Comparison of ENCODE assay signal across 8 cellular contexts in the genomic region with DNA sequence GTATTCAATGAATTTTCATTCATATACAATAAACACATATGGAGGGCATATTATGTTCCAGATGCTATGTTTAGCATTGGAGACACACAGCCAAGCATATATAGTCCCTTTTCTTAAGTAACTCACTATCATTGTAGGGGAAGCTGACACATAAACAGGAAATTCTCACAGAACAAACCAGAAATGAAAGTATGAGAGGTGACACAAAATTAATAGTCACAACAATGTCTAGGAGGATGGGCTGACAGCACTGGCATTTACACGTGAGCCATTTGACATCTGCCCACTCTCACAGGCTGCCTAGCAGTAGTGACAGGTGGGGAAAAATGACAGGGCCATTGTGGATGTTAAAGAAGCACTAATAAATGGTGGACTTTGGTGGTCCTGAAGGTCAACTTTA. TPM values are rescaled to one million over a fixed set of nuclear protein-coding genes. Genes with fewer than 3 reads are reported as not detected.
DNase-seq lines count a peak whose midpoint lies in the region; ATAC-seq and TF ChIP-seq lines count a peak whose summit lies in the region.

No MANE protein-coding gene starts in this region.

- no peak for TF ChIP-seq CTCF in left lung (IDR thresholded peaks at IDR 0.05)

- H3K36me3 Mint-ChIP-seq in activated CD4-positive, alpha-beta memory T cell treated with anti-CD3 and anti-CD28 coated beads for 36 hours = peaks cover 15% of the 10 kb centered on the region

- H3K9me3 Mint-ChIP-seq in activated CD4-positive, alpha-beta memory T cell treated with anti-CD3 and anti-CD28 coated beads for 36 hours = no peaks in the 10 kb centered on the region
- peaks cover 5 to 6% of the 10 kb centered on the region in 2 donors for H3K9me3 Mint-ChIP-seq in stimulated activated naive CD8-positive, alpha-beta T cell treated with anti-CD3 and anti-CD28 coated beads, Interleukin-15, amount 100 ng/mL, for 72 hours

- POLR2A ChIA-PET in activated CD4-positive, alpha-beta memory T cell treated with anti-CD3 and anti-CD28 coated beads for 36 hours (lab: Charles Lee) = interaction anchor here (2.8 to 6.0 kb wide), 2 partner anchors 31 to 39 kb away, joined by 28 to 229 read pairs; a partner anchor contains a TSS

- H3K27ac ChIP-seq in left lung = peak overlapping the region; percentile 98 to 99

- CTCF ChIA-PET in activated CD4-positive, alpha-beta memory T cell treated with anti-CD3 and anti-CD28 coated beads for 36 hours (lab: Charles Lee) = no interaction called here

- intact Hi-C loops in activated CD4-positive, alpha-beta memory T cell treated with anti-CD3 and anti-CD28 coated beads for 36 hours (cut with micrococcal nuclease) = loop anchor here (1.0 to 10.0 kb wide), 5 partner anchors 24 to 747 kb away; a partner anchor contains a TSS
- intact Hi-C loops in left lung (cut with DNase I) = no loop called here

- DNase-seq in NK-92 treated with Interleukin-12 subunit alpha and Interleukin-12 subunit beta, amount 100 ng/mL, for 24 hours (lab: John Stamatoyannopoulos, UW) = peak; percentile 1
- DNase-seq in NK-92 (lab: John Stamatoyannopoulos, UW; ENCODE audit: unreplicated experiment) = no peak
- DNase-seq in activated CD4-positive, alpha-beta memory T cell treated with anti-CD3 and anti-CD28 coated beads for 36 hours = peak; percentile 64
- no peak for DNase-seq in left lung
- DNase-seq in stimulated activated naive CD8-positive, alpha-beta T cell treated with anti-CD3 and anti-CD28 coated beads, Interleukin-15, amount 100 ng/mL, for 72 hours = peak; percentile 29 to 59
- no peak for DNase-seq in COLO668 (lab: John Stamatoyannopoulos, UW; ENCODE audit: unreplicated experiment)
- no peak for DNase-seq in SW480 (ENCODE audit: low spot score)

- peaks cover 2% of the 10 kb centered on the region for H3K27me3 Mint-ChIP-seq in activated CD4-positive, alpha-beta memory T cell treated with anti-CD3 and anti-CD28 coated beads for 36 hours
- H3K27me3 Mint-ChIP-seq in stimulated activated naive CD8-positive, alpha-beta T cell treated with anti-CD3 and anti-CD28 coated beads, Interleukin-15, amount 100 ng/mL, for 72 hours = no peaks in the 10 kb centered on the region

- no peak overlapping the region for H3K4me3 ChIP-seq in left lung

- ATAC-seq in left lung (no peak), HG03432 (IDR thresholded peaks at IDR 0.05; ENCODE audit: unreplicated experiment) (no peak)
- ATAC-seq in stimulated activated naive CD8-positive, alpha-beta T cell treated with anti-CD3 and anti-CD28 coated beads, Interleukin-15, amount 100 ng/mL, for 72 hours = peak; percentile 18

- H3K9me3 ChIP-seq in left lung = no peaks in the 10 kb centered on the region

- H3K27ac Mint-ChIP-seq in activated CD4-positive, alpha-beta memory T cell treated with anti-CD3 and anti-CD28 coated beads for 36 hours = peak overlapping the region; percentile 94
- H3K27ac Mint-ChIP-seq in stimulated activated naive CD8-positive, alpha-beta T cell treated with anti-CD3 and anti-CD28 coated beads, Interleukin-15, amount 100 ng/mL, for 72 hours = peak overlapping the region; percentile 99 to 100

- H3K36me3 ChIP-seq in left lung = no peaks in the 10 kb centered on the region

- H3K4me1 Mint-ChIP-seq in activated CD4-positive, alpha-beta memory T cell treated with anti-CD3 and anti-CD28 coated beads for 36 hours (ENCODE audit: low read depth) = peaks cover 40% of the 10 kb centered on the region
- H3K4me1 Mint-ChIP-seq in stimulated activated naive CD8-positive, alpha-beta T cell treated with anti-CD3 and anti-CD28 coated beads, Interleukin-15, amount 100 ng/mL, for 72 hours = peaks cover 42% of the 10 kb centered on the region

- H3K4me3 Mint-ChIP-seq in activated CD4-positive, alpha-beta memory T cell treated with anti-CD3 and anti-CD28 coated beads for 36 hours = peak overlapping the region; percentile 97
- H3K4me3 Mint-ChIP-seq in stimulated activated naive CD8-positive, alpha-beta T cell treated with anti-CD3 and anti-CD28 coated beads, Interleukin-15, amount 100 ng/mL, for 72 hours = peak overlapping the region; percentile 86 to 95

- peaks cover 12 to 35% of the 10 kb centered on the region in 2 donors for H3K4me1 ChIP-seq in left lung

- no peaks in the 10 kb centered on the region for H3K27me3 ChIP-seq in left lung

RNA-seq across cellular contexts. Expression of a gene that starts 2.6 kb away (rescaled TPM):
- total RNA-seq in activated CD4-positive, alpha-beta memory T cell treated with anti-CD3 and anti-CD28 coated beads for 36 hours = 100 to 1,000 TPM; 106 to 111 TPM
- 10 to 100 TPM; 35.9 to 43.5 TPM for total RNA-seq in left lung

RNA-seq across cellular contexts. Expression of a gene that starts 40.9 kb away (rescaled TPM):
- total RNA-seq in activated CD4-positive, alpha-beta memory T cell treated with anti-CD3 and anti-CD28 coated beads for 36 hours = 10 to 100 TPM; 46.2 to 51.1 TPM
- 10 to 100 TPM; 19.2 to 30.5 TPM for total RNA-seq in left lung

Comparison
In these comparisons a context has a peak if more than half of its experiments do, and no peak if none do; other contexts are left out.
1. DNase-seq: peak in NK-92 treated with Interleukin-12 subunit alpha and Interleukin-12 subunit beta, amount 100 ng/mL, for 24 hours (single experiment), activated CD4-positive, alpha-beta memory T cell treated with anti-CD3 and anti-CD28 coated beads for 36 hours (single experiment) and stimulated activated naive CD8-positive, alpha-beta T cell treated with anti-CD3 and anti-CD28 coated beads, Interleukin-15, amount 100 ng/mL, for 72 hours (2 of 2); none in NK-92 (single experiment), left lung (0 of 2), COLO668 (single experiment) and SW480 (single experiment).